In the genomic region with DNA sequence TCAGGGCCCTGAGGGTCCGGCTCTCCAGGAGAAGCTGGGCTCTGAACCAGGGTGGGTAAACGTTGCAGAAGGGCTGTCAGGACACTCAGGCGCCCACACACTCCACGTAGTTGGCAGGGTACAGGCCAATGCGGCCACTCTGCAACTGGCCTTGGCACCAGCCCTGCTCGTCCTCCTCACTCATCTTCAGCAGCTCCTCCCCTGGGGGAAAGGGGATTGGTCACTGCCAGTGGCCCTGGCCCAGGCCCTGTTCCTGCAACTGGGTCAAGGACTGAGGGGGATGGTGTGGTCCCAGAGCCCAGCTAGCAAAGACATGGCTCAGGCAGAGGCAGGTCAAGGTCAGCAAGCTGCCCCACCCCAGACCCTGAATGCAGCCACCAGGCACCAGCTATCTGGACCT, we compare ENCODE assay signal across 1 cellular context.
TF ChIP-seq lines count a peak whose summit lies in the region.

No MANE protein-coding gene starts in this region.

TF ChIP-seq in HepG2, 621 proteins besides CTCF, POLR2A, EP300 and RAD21 (continued from another document and continues in another):
- TF ChIP-seq, protein P1, sequence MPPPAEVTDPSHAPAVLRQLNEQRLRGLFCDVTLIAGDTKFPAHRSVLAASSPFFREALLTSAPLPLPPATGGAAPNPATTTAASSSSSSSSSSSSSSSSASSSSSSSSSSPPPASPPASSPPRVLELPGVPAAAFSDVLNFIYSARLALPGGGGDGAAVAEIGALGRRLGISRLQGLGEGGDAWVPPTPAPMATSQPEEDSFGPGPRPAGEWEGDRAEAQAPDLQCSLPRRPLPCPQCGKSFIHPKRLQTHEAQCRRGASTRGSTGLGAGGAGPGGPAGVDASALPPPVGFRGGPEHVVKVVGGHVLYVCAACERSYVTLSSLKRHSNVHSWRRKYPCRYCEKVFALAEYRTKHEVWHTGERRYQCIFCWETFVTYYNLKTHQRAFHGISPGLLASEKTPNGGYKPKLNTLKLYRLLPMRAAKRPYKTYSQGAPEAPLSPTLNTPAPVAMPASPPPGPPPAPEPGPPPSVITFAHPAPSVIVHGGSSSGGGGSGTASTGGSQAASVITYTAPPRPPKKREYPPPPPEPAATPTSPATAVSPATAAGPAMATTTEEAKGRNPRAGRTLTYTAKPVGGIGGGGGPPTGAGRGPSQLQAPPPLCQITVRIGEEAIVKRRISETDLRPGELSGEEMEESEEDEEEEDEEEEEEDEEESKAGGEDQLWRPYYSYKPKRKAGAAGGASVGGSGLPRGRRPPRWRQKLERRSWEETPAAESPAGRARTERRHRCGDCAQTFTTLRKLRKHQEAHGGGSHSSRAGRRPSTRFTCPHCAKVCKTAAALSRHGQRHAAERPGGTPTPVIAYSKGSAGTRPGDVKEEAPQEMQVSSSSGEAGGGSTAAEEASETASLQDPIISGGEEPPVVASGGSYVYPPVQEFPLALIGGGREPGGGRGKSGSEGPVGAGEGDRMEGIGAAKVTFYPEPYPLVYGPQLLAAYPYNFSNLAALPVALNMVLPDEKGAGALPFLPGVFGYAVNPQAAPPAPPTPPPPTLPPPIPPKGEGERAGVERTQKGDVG (CRISPR knock-in tag; IDR thresholded peaks at IDR 0.05; ENCODE audit: borderline replicate concordance), result no peak
- TF ChIP-seq PCBP2 (optimal IDR thresholded peaks at IDR 0.05; ENCODE audit: low read depth, low read length, poor library complexity, severe bottlenecking) (no peak), ZBTB20 (CRISPR knock-in tag; IDR thresholded peaks at IDR 0.05; ENCODE audit: borderline replicate concordance, low read depth) (no peak), ZNF251 (CRISPR knock-in tag; IDR thresholded peaks at IDR 0.05) (no peak), SIN3B (IDR thresholded peaks at IDR 0.05; ENCODE audit: low read length) (no peak), MIER3 (CRISPR knock-in tag; IDR thresholded peaks at IDR 0.05; ENCODE audit: borderline replicate concordance) (no peak; the same call in 1 of the 2 replicates), TP53 (CRISPR knock-in tag; conservative IDR thresholded peaks at IDR 0.05) (no peak), GTF3A (CRISPR knock-in tag; conservative IDR thresholded peaks at IDR 0.05) (no peak), PITX1 (CRISPR knock-in tag; IDR thresholded peaks at IDR 0.05) (peak; percentile 48; the same call in 1 of the 2 replicates), ZKSCAN1 (IDR thresholded peaks at IDR 0.05; ENCODE audit: low read length) (no peak), ZNF703 (CRISPR knock-in tag; IDR thresholded peaks at IDR 0.05; ENCODE audit: borderline replicate concordance) (no peak), ZNF292 (CRISPR knock-in tag; IDR thresholded peaks at IDR 0.05; ENCODE audit: borderline replicate concordance, low read depth) (no peak), ZNF333 (CRISPR knock-in tag; IDR thresholded peaks at IDR 0.05; ENCODE audit: borderline replicate concordance) (no peak), MAZ (IDR thresholded peaks at IDR 0.05; ENCODE audit: borderline replicate concordance, low read depth, low read length) (no peak), MAZ (CRISPR knock-in tag; IDR thresholded peaks at IDR 0.05; ENCODE audit: low read depth) (no peak), ZNF7 (CRISPR knock-in tag; IDR thresholded peaks at IDR 0.05) (no peak), DR1 (CRISPR knock-in tag; IDR thresholded peaks at IDR 0.05) (no peak), NR2F1 (CRISPR knock-in tag; IDR thresholded peaks at IDR 0.05) (peak; percentile 81 to 84), TARDBP (CRISPR knock-in tag; IDR thresholded peaks at IDR 0.05) (0 out of 2 replicates have a peak, but pooled peaks have one; percentile 22), SMARCE1 (IDR thresholded peaks at IDR 0.05; ENCODE audit: borderline replicate concordance) (no peak), ZNF337 (CRISPR knock-in tag; IDR thresholded peaks at IDR 0.05; ENCODE audit: borderline replicate concordance, low read depth) (no peak), CEBPB (IDR thresholded peaks at IDR 0.05; ENCODE audit: borderline replicate concordance, low read depth, low read length) (no peak), KDM1A (CRISPR knock-in tag; IDR thresholded peaks at IDR 0.05) (no peak), HNRNPL (IDR thresholded peaks at IDR 0.05; ENCODE audit: low read depth, low read length) (0 out of 2 replicates have a peak, but pooled peaks have one; percentile 53), AKAP8 (CRISPR knock-in tag; IDR thresholded peaks at IDR 0.05) (no peak), ZMYM3 (CRISPR knock-in tag; IDR thresholded peaks at IDR 0.05) (no peak), FOXA1 (IDR thresholded peaks at IDR 0.05) (no peak), FOXA1 (CRISPR knock-in tag; IDR thresholded peaks at IDR 0.05) (0 out of 2 replicates have a peak, but pooled peaks have one; percentile 18)
- TF ChIP-seq, protein P2, sequence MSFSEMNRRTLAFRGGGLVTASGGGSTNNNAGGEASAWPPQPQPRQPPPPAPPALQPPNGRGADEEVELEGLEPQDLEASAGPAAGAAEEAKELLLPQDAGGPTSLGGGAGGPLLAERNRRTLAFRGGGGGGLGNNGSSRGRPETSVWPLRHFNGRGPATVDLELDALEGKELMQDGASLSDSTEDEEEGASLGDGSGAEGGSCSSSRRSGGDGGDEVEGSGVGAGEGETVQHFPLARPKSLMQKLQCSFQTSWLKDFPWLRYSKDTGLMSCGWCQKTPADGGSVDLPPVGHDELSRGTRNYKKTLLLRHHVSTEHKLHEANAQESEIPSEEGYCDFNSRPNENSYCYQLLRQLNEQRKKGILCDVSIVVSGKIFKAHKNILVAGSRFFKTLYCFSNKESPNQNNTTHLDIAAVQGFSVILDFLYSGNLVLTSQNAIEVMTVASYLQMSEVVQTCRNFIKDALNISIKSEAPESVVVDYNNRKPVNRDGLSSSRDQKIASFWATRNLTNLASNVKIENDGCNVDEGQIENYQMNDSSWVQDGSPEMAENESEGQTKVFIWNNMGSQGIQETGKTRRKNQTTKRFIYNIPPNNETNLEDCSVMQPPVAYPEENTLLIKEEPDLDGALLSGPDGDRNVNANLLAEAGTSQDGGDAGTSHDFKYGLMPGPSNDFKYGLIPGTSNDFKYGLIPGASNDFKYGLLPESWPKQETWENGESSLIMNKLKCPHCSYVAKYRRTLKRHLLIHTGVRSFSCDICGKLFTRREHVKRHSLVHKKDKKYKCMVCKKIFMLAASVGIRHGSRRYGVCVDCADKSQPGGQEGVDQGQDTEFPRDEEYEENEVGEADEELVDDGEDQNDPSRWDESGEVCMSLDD (CRISPR knock-in tag; IDR thresholded peaks at IDR 0.05; ENCODE audit: borderline replicate concordance), result no peak
- TF ChIP-seq, protein P3, sequence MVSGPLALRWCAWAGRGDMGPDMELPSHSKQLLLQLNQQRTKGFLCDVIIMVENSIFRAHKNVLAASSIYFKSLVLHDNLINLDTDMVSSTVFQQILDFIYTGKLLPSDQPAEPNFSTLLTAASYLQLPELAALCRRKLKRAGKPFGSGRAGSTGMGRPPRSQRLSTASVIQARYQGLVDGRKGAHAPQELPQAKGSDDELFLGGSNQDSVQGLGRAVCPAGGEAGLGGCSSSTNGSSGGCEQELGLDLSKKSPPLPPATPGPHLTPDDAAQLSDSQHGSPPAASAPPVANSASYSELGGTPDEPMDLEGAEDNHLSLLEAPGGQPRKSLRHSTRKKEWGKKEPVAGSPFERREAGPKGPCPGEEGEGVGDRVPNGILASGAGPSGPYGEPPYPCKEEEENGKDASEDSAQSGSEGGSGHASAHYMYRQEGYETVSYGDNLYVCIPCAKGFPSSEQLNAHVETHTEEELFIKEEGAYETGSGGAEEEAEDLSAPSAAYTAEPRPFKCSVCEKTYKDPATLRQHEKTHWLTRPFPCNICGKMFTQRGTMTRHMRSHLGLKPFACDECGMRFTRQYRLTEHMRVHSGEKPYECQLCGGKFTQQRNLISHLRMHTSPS (CRISPR knock-in tag; IDR thresholded peaks at IDR 0.05; ENCODE audit: low read depth), result peak; percentile 72; the same call in 1 of the 2 replicates
- TF ChIP-seq, protein P4, sequence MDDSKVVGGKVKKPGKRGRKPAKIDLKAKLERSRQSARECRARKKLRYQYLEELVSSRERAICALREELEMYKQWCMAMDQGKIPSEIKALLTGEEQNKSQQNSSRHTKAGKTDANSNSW (CRISPR knock-in tag; IDR thresholded peaks at IDR 0.05; ENCODE audit: borderline replicate concordance), result no peak
- TF ChIP-seq, protein P5, sequence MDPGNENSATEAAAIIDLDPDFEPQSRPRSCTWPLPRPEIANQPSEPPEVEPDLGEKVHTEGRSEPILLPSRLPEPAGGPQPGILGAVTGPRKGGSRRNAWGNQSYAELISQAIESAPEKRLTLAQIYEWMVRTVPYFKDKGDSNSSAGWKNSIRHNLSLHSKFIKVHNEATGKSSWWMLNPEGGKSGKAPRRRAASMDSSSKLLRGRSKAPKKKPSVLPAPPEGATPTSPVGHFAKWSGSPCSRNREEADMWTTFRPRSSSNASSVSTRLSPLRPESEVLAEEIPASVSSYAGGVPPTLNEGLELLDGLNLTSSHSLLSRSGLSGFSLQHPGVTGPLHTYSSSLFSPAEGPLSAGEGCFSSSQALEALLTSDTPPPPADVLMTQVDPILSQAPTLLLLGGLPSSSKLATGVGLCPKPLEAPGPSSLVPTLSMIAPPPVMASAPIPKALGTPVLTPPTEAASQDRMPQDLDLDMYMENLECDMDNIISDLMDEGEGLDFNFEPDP (CRISPR knock-in tag; conservative IDR thresholded peaks at IDR 0.05), result no peak
- TF ChIP-seq, protein P6, sequence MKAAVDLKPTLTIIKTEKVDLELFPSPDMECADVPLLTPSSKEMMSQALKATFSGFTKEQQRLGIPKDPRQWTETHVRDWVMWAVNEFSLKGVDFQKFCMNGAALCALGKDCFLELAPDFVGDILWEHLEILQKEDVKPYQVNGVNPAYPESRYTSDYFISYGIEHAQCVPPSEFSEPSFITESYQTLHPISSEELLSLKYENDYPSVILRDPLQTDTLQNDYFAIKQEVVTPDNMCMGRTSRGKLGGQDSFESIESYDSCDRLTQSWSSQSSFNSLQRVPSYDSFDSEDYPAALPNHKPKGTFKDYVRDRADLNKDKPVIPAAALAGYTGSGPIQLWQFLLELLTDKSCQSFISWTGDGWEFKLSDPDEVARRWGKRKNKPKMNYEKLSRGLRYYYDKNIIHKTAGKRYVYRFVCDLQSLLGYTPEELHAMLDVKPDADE (CRISPR knock-in tag; IDR thresholded peaks at IDR 0.05), result no peak
- TF ChIP-seq, protein P7, sequence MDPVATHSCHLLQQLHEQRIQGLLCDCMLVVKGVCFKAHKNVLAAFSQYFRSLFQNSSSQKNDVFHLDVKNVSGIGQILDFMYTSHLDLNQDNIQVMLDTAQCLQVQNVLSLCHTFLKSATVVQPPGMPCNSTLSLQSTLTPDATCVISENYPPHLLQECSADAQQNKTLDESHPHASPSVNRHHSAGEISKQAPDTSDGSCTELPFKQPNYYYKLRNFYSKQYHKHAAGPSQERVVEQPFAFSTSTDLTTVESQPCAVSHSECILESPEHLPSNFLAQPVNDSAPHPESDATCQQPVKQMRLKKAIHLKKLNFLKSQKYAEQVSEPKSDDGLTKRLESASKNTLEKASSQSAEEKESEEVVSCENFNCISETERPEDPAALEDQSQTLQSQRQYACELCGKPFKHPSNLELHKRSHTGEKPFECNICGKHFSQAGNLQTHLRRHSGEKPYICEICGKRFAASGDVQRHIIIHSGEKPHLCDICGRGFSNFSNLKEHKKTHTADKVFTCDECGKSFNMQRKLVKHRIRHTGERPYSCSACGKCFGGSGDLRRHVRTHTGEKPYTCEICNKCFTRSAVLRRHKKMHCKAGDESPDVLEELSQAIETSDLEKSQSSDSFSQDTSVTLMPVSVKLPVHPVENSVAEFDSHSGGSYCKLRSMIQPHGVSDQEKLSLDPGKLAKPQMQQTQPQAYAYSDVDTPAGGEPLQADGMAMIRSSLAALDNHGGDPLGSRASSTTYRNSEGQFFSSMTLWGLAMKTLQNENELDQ (CRISPR knock-in tag; IDR thresholded peaks at IDR 0.05; ENCODE audit: borderline replicate concordance), result no peak
- TF ChIP-seq, protein P8, sequence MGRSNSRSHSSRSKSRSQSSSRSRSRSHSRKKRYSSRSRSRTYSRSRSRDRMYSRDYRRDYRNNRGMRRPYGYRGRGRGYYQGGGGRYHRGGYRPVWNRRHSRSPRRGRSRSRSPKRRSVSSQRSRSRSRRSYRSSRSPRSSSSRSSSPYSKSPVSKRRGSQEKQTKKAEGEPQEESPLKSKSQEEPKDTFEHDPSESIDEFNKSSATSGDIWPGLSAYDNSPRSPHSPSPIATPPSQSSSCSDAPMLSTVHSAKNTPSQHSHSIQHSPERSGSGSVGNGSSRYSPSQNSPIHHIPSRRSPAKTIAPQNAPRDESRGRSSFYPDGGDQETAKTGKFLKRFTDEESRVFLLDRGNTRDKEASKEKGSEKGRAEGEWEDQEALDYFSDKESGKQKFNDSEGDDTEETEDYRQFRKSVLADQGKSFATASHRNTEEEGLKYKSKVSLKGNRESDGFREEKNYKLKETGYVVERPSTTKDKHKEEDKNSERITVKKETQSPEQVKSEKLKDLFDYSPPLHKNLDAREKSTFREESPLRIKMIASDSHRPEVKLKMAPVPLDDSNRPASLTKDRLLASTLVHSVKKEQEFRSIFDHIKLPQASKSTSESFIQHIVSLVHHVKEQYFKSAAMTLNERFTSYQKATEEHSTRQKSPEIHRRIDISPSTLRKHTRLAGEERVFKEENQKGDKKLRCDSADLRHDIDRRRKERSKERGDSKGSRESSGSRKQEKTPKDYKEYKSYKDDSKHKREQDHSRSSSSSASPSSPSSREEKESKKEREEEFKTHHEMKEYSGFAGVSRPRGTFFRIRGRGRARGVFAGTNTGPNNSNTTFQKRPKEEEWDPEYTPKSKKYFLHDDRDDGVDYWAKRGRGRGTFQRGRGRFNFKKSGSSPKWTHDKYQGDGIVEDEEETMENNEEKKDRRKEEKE (IDR thresholded peaks at IDR 0.05), result no peak
- TF ChIP-seq, protein P9, sequence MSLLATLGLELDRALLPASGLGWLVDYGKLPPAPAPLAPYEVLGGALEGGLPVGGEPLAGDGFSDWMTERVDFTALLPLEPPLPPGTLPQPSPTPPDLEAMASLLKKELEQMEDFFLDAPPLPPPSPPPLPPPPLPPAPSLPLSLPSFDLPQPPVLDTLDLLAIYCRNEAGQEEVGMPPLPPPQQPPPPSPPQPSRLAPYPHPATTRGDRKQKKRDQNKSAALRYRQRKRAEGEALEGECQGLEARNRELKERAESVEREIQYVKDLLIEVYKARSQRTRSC (CRISPR knock-in tag; IDR thresholded peaks at IDR 0.05; ENCODE audit: low read depth), result no peak
- TF ChIP-seq, protein P10, sequence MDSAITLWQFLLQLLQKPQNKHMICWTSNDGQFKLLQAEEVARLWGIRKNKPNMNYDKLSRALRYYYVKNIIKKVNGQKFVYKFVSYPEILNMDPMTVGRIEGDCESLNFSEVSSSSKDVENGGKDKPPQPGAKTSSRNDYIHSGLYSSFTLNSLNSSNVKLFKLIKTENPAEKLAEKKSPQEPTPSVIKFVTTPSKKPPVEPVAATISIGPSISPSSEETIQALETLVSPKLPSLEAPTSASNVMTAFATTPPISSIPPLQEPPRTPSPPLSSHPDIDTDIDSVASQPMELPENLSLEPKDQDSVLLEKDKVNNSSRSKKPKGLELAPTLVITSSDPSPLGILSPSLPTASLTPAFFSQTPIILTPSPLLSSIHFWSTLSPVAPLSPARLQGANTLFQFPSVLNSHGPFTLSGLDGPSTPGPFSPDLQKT (CRISPR knock-in tag; IDR thresholded peaks at IDR 0.05; ENCODE audit: borderline replicate concordance), result no peak
- TF ChIP-seq, protein P11, sequence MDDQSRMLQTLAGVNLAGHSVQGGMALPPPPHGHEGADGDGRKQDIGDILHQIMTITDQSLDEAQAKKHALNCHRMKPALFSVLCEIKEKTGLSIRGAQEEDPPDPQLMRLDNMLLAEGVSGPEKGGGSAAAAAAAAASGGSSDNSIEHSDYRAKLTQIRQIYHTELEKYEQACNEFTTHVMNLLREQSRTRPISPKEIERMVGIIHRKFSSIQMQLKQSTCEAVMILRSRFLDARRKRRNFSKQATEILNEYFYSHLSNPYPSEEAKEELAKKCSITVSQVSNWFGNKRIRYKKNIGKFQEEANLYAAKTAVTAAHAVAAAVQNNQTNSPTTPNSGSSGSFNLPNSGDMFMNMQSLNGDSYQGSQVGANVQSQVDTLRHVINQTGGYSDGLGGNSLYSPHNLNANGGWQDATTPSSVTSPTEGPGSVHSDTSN (CRISPR knock-in tag; IDR thresholded peaks at IDR 0.05; ENCODE audit: borderline replicate concordance), result no peak
